In genomic region chr5:101590384-101590783, GRCh38 we compare ENCODE assay signal across 1 cellular context.
TF ChIP-seq lines count a peak whose summit lies in the region.

No MANE protein-coding gene starts in this region.

TF ChIP-seq in GM23338, 12 proteins besides CTCF, POLR2A, EP300 and RAD21:
- TF ChIP-seq ZNF462 (CRISPR knock-in tag; IDR thresholded peaks at IDR 0.05): no peak
- TF ChIP-seq EZH2 (IDR thresholded peaks at IDR 0.05; ENCODE audit: low read depth, unreplicated experiment): no peak
- TF ChIP-seq REST (IDR thresholded peaks at IDR 0.05; ENCODE audit: unreplicated experiment): no peak
- TF ChIP-seq POLR2AphosphoS5 (IDR thresholded peaks at IDR 0.05; ENCODE audit: low read depth): no peak
- no peak for TF ChIP-seq STAT1 (IDR thresholded peaks at IDR 0.05; ENCODE audit: unreplicated experiment)
- no peak for TF ChIP-seq ETS1 (IDR thresholded peaks at IDR 0.05)
- no peak for TF ChIP-seq JUNB (IDR thresholded peaks at IDR 0.05; ENCODE audit: unreplicated experiment)
- TF ChIP-seq ZNF114 (CRISPR knock-in tag; IDR thresholded peaks at IDR 0.05): no peak
- no peak for TF ChIP-seq ZNF331 (CRISPR knock-in tag; IDR thresholded peaks at IDR 0.05; ENCODE audit: low read depth)
- TF ChIP-seq CREB1 (CRISPR knock-in tag; IDR thresholded peaks at IDR 0.05; ENCODE audit: low read depth): no peak
- TF ChIP-seq EZH2phosphoT487 (IDR thresholded peaks at IDR 0.05; ENCODE audit: unreplicated experiment): no peak
- no peak for TF ChIP-seq NANOG (IDR thresholded peaks at IDR 0.05; ENCODE audit: borderline replicate concordance)
